Comparison of ENCODE assay signal across 1 cellular context in the genomic region with DNA sequence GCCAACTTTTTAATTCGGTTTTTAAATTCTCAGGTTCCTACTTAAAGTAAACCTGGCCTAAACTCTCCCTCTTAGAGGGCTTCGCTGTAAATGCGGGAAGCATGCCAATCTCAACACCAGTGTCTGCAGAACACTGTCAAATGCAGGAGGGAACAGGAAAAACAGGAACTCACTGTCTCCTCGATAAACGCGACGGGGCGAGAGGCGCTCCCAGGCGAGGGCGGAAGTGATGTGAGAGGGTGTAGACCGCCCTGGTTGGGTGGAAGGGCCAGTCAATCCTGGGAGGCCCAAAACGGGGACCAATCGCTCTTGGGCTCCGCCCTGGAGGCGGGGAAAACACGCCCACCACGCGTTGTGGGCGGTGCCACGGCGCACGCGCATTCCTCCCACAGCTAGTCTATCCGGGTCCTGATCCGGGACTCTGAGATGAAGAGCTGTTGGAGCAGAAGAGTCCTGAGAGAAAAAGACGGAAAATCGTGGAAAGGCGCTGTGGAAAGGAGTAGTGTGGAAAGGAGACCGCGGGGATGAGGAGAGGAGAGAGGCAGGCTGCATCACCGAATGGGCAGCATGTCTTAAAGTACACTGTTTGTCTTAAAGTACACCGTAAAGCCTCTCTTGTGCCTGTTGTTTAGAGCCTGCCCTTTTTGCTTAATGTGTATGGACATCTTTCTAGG.
TF ChIP-seq lines count a peak whose summit lies in the region.

No MANE protein-coding gene starts in this region.

TF ChIP-seq in HepG2, 621 proteins besides CTCF, POLR2A, EP300 and RAD21 (continued from another document):
- TF ChIP-seq, protein P1, sequence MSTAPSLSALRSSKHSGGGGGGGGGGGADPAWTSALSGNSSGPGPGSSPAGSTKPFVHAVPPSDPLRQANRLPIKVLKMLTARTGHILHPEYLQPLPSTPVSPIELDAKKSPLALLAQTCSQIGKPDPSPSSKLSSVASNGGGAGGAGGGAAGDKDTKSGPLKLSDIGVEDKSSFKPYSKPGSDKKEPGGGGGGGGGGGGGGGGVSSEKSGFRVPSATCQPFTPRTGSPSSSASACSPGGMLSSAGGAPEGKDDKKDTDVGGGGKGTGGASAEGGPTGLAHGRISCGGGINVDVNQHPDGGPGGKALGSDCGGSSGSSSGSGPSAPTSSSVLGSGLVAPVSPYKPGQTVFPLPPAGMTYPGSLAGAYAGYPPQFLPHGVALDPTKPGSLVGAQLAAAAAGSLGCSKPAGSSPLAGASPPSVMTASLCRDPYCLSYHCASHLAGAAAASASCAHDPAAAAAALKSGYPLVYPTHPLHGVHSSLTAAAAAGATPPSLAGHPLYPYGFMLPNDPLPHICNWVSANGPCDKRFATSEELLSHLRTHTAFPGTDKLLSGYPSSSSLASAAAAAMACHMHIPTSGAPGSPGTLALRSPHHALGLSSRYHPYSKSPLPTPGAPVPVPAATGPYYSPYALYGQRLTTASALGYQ (CRISPR knock-in tag; IDR thresholded peaks at IDR 0.05): no peak
- no peak for TF ChIP-seq MAF1 (CRISPR knock-in tag; IDR thresholded peaks at IDR 0.05; ENCODE audit: borderline replicate concordance)
- TF ChIP-seq, protein P2, sequence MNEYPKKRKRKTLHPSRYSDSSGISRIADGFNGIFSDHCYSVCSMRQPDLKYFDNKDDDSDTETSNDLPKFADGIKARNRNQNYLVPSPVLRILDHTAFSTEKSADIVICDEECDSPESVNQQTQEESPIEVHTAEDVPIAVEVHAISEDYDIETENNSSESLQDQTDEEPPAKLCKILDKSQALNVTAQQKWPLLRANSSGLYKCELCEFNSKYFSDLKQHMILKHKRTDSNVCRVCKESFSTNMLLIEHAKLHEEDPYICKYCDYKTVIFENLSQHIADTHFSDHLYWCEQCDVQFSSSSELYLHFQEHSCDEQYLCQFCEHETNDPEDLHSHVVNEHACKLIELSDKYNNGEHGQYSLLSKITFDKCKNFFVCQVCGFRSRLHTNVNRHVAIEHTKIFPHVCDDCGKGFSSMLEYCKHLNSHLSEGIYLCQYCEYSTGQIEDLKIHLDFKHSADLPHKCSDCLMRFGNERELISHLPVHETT (CRISPR knock-in tag; conservative IDR thresholded peaks at IDR 0.05): peak; percentile 59; the same call in 1 of the 2 replicates
- no peak for TF ChIP-seq ZFP36 (IDR thresholded peaks at IDR 0.05; ENCODE audit: borderline replicate concordance, low read depth, low read length, partially characterized antibody)
- peak; percentile 34; the same call in 1 of the 2 replicates for TF ChIP-seq KLF15 (CRISPR knock-in tag; IDR thresholded peaks at IDR 0.05; ENCODE audit: borderline replicate concordance)
- no peak for TF ChIP-seq ZNF367 (CRISPR knock-in tag; IDR thresholded peaks at IDR 0.05; ENCODE audit: borderline replicate concordance)
- peak; percentile 97 for TF ChIP-seq POLR2AphosphoS5 (IDR thresholded peaks at IDR 0.05; ENCODE audit: low read depth, low read length)
- TF ChIP-seq THAP11 (CRISPR knock-in tag; IDR thresholded peaks at IDR 0.05): peak; percentile 88
- peak; percentile 79; the same call in 1 of the 2 replicates for TF ChIP-seq ZNF546 (CRISPR knock-in tag; conservative IDR thresholded peaks at IDR 0.05)
- TF ChIP-seq CEBPG (CRISPR knock-in tag; IDR thresholded peaks at IDR 0.05): peak; percentile 36; the same call in 1 of the 2 replicates
- TF ChIP-seq RFXANK (CRISPR knock-in tag; IDR thresholded peaks at IDR 0.05): no peak
- TF ChIP-seq ZNF513 (CRISPR knock-in tag; conservative IDR thresholded peaks at IDR 0.05): no peak
- TF ChIP-seq ZMYM4 (CRISPR knock-in tag; IDR thresholded peaks at IDR 0.05): peak; percentile 88
- TF ChIP-seq, protein P3, sequence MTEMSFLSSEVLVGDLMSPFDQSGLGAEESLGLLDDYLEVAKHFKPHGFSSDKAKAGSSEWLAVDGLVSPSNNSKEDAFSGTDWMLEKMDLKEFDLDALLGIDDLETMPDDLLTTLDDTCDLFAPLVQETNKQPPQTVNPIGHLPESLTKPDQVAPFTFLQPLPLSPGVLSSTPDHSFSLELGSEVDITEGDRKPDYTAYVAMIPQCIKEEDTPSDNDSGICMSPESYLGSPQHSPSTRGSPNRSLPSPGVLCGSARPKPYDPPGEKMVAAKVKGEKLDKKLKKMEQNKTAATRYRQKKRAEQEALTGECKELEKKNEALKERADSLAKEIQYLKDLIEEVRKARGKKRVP (CRISPR knock-in tag; IDR thresholded peaks at IDR 0.05): 0 out of 4 replicates have a peak, but pooled peaks of 1 of the 2 experiments have one; percentile 22
- TF ChIP-seq ZNF143 (CRISPR knock-in tag; IDR thresholded peaks at IDR 0.05): no peak
- peak; percentile 91 for TF ChIP-seq FOXK1 (CRISPR knock-in tag; IDR thresholded peaks at IDR 0.05; ENCODE audit: borderline replicate concordance, low read depth)
- no peak for TF ChIP-seq FOXA1 (IDR thresholded peaks at IDR 0.05)
- peak; percentile 27; the same call in 1 of the 2 replicates for TF ChIP-seq FOXA1 (CRISPR knock-in tag; IDR thresholded peaks at IDR 0.05)
- TF ChIP-seq, protein P4, sequence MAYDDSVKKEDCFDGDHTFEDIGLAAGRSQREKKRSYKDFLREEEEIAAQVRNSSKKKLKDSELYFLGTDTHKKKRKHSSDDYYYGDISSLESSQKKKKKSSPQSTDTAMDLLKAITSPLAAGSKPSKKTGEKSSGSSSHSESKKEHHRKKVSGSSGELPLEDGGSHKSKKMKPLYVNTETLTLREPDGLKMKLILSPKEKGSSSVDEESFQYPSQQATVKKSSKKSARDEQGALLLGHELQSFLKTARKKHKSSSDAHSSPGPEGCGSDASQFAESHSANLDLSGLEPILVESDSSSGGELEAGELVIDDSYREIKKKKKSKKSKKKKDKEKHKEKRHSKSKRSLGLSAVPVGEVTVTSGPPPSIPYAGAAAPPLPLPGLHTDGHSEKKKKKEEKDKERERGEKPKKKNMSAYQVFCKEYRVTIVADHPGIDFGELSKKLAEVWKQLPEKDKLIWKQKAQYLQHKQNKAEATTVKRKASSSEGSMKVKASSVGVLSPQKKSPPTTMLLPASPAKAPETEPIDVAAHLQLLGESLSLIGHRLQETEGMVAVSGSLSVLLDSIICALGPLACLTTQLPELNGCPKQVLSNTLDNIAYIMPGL (CRISPR knock-in tag; IDR thresholded peaks at IDR 0.05; ENCODE audit: borderline replicate concordance in 1 of 2, low read depth in 1 of 2): peak; percentile 33 to 71; a peak in 3 of 4 replicates
- peak; percentile 82 for TF ChIP-seq PHF8 (CRISPR knock-in tag; IDR thresholded peaks at IDR 0.05)
- 0 out of 2 replicates have a peak, but pooled peaks have one; percentile 16 for TF ChIP-seq ZFY (CRISPR knock-in tag; IDR thresholded peaks at IDR 0.05)
- TF ChIP-seq PAXIP1 (CRISPR knock-in tag; conservative IDR thresholded peaks at IDR 0.05): peak; percentile 26
- TF ChIP-seq, protein P5, sequence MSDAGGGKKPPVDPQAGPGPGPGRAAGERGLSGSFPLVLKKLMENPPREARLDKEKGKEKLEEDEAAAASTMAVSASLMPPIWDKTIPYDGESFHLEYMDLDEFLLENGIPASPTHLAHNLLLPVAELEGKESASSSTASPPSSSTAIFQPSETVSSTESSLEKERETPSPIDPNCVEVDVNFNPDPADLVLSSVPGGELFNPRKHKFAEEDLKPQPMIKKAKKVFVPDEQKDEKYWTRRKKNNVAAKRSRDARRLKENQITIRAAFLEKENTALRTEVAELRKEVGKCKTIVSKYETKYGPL (CRISPR knock-in tag; IDR thresholded peaks at IDR 0.05): no peak
- 0 out of 2 replicates have a peak, but pooled peaks have one; percentile 23 for TF ChIP-seq ZNF138 (CRISPR knock-in tag; IDR thresholded peaks at IDR 0.05; ENCODE audit: low read depth)
- no peak for TF ChIP-seq ZHX1 (CRISPR knock-in tag; IDR thresholded peaks at IDR 0.05; ENCODE audit: low read depth)
- TF ChIP-seq RBFOX2 (IDR thresholded peaks at IDR 0.05; ENCODE audit: low read depth, low read length): peak; percentile 46; the same call in 1 of the 2 replicates
- no peak for TF ChIP-seq TP53 (CRISPR knock-in tag; conservative IDR thresholded peaks at IDR 0.05)
- TF ChIP-seq, protein P6, sequence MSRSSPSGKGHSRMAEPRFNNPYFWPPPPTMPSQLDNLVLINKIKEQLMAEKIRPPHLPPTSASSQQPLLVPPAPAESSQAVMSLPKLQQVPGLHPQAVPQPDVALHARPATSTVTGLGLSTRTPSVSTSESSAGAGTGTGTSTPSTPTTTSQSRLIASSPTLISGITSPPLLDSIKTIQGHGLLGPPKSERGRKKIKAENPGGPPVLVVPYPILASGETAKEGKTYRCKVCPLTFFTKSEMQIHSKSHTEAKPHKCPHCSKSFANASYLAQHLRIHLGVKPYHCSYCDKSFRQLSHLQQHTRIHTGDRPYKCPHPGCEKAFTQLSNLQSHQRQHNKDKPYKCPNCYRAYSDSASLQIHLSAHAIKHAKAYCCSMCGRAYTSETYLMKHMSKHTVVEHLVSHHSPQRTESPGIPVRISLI (CRISPR knock-in tag; IDR thresholded peaks at IDR 0.05; ENCODE audit: borderline replicate concordance): no peak
- 0 out of 2 replicates have a peak, but pooled peaks have one; percentile 56 for TF ChIP-seq ZBTB3 (CRISPR knock-in tag; IDR thresholded peaks at IDR 0.05; ENCODE audit: borderline replicate concordance, low read depth)
- no peak for TF ChIP-seq MEIS2 (CRISPR knock-in tag; IDR thresholded peaks at IDR 0.05)
- TF ChIP-seq ZNF891 (CRISPR knock-in tag; IDR thresholded peaks at IDR 0.05): 0 out of 2 replicates have a peak, but pooled peaks have one; percentile 71
